Comparison of ENCODE assay signal across 18 cellular contexts in genomic region chr16:47359478-47359877, GRCh38.
DNase-seq lines count a peak whose midpoint lies in the region; ATAC-seq and TF ChIP-seq lines count a peak whose summit lies in the region.
"Had no signal": no experiment of that assay in that cellular context is flagged by ENCODE, and none has a peak within 500 bp of the region (broad histone marks: within the 10 kb centered on the region; RNA-seq: fewer than 3 reads in every experiment).

No MANE protein-coding gene starts in this region.

- H2AFZ ChIP-seq in GM23248: no peak overlapping the region
- H2AFZ ChIP-seq: PC-9 had no signal

- H3K9me3 Mint-ChIP-seq in activated CD4-positive, alpha-beta T cell treated with anti-CD3 and anti-CD28 coated beads, Interleukin-2, amount 10 ng/mL, durations not matched to agents 24 days and 14 days: peaks cover 8% of the 10 kb centered on the region
- H3K9me3 Mint-ChIP-seq: H9 had no signal

- no peaks in the 10 kb centered on the region for H4K20me1 ChIP-seq in GM23248 (ENCODE audit: insufficient read depth)

- in situ Hi-C loops in ACHN (cut with HindIII; ENCODE audit: low pct_ligation_motif_present, low pct_unique_long_range_greater_than_20kb, low sequenced_read_pairs): no loop called here
- in situ Hi-C loops in GM23248 (cut with MboI): no loop called here
- in situ Hi-C loops in astrocyte of the spinal cord (cut with HindIII; ENCODE audit: low sequenced_read_pairs): no loop called here

- no peaks in the 10 kb centered on the region for H3K9me3 ChIP-seq in GM23248 (ENCODE audit: low read depth)
- peaks cover 3% of the 10 kb centered on the region for H3K9me3 ChIP-seq in psoas muscle
- H3K9me3 ChIP-seq: A549, MG63, SJCRH30 had no signal

- no peak overlapping the region for H3K4me2 ChIP-seq in GM23248 (ENCODE audit: unreplicated experiment)
- H3K4me2 ChIP-seq: A549, PC-9 had no signal

- TF ChIP-seq CTCF in astrocyte of the spinal cord (IDR thresholded peaks at IDR 0.05; ENCODE audit: low read depth, low read length): no peak
- TF ChIP-seq CTCF in psoas muscle (IDR thresholded peaks at IDR 0.05): no peak

- peaks cover 8% of the 10 kb centered on the region for H3K36me3 Mint-ChIP-seq in activated CD4-positive, alpha-beta T cell treated with anti-CD3 and anti-CD28 coated beads, Interleukin-2, amount 10 ng/mL, durations not matched to agents 24 days and 14 days (ENCODE audit: low read depth)

- H3K4me3 ChIP-seq in GM23248 (no peak overlapping the region), astrocyte of the spinal cord (ENCODE audit: low read depth, low read length) (no peak overlapping the region), psoas muscle (no peak overlapping the region)
- H3K4me3 ChIP-seq: A549, MG63, PC-9, SJCRH30 had no signal

- ATAC-seq in psoas muscle (peak in 1 of 4 donors; percentile 23), GM21737 (IDR thresholded peaks at IDR 0.05; ENCODE audit: unreplicated experiment) (no peak)
- ATAC-seq: A549 had no signal

- DNase-seq in ACHN (peak; percentile 8), GM23248 (peak; percentile 2), astrocyte of the spinal cord (ENCODE audit: low read depth, low spot score) (peak; percentile 22), psoas muscle (no peak), posterior vena cava (ENCODE audit: low spot score) (no peak)
- no peak for DNase-seq in activated CD4-positive, alpha-beta T cell treated with anti-CD3 and anti-CD28 coated beads, Interleukin-2, amount 10 ng/mL, durations not matched to agents 24 days and 14 days
- DNase-seq: C1 segment of cervical spinal cord, H9, KG1, NCI-H1694 treated with DMSO at 0.1 percent for 48 hours, NCI-H2171 treated with DMSO at 0.1 percent for 48 hours, NCI-H446 treated with DMSO at 0.1 percent for 48 hours, NCI-H748 treated with DMSO at 0.1 percent for 48 hours had no signal

- 94 to 98% methylated on average over 2 of the region's 2 CpGs for WGBS in GM23248 (ENCODE audit: low coverage in 1 of 2, low lambda C conversion rate in 2 of 2, missing lambda C conversion rate in 2 of 2), 2 experiments
- WGBS in psoas muscle, 3 donors: 58 to 75% (median 58%) methylated on average over 2 of the region's 2 CpGs

- no peaks in the 10 kb centered on the region for H3K9me2 ChIP-seq in GM23248 (ENCODE audit: insufficient read depth)

- H3K4me1 Mint-ChIP-seq in activated CD4-positive, alpha-beta T cell treated with anti-CD3 and anti-CD28 coated beads, Interleukin-2, amount 10 ng/mL, durations not matched to agents 24 days and 14 days: no peaks in the 10 kb centered on the region

- no peak overlapping the region for H3K27ac Mint-ChIP-seq in activated CD4-positive, alpha-beta T cell treated with anti-CD3 and anti-CD28 coated beads, Interleukin-2, amount 10 ng/mL, durations not matched to agents 24 days and 14 days

- H3K36me3 ChIP-seq in GM23248 (ENCODE audit: low read depth): no peaks in the 10 kb centered on the region
- H3K36me3 ChIP-seq in psoas muscle (ENCODE audit: insufficient read depth in 1 of 2, low read depth in 1 of 2): no peaks in the 10 kb centered on the region
- H3K36me3 ChIP-seq: MG63, SJCRH30 had no signal

- H3F3A ChIP-seq in GM23248 (ENCODE audit: insufficient read depth): no peaks in the 10 kb centered on the region

- no peaks in the 10 kb centered on the region for H3K4me1 ChIP-seq in GM23248 (ENCODE audit: insufficient read depth)
- H3K4me1 ChIP-seq in psoas muscle: peaks cover 10% of the 10 kb centered on the region
- H3K4me1 ChIP-seq: SJCRH30 had no signal

- no peaks in the 10 kb centered on the region for H3K27me3 ChIP-seq in GM23248 (replicated peaks; ENCODE audit: insufficient read depth)
- no peaks in the 10 kb centered on the region for H3K27me3 ChIP-seq in psoas muscle (ENCODE audit: insufficient read depth in 3 of 3, low read length in 2 of 3)
- H3K27me3 ChIP-seq: MG63, SJCRH30 had no signal

- H3K4me3 Mint-ChIP-seq in activated CD4-positive, alpha-beta T cell treated with anti-CD3 and anti-CD28 coated beads, Interleukin-2, amount 10 ng/mL, durations not matched to agents 24 days and 14 days: no peak overlapping the region
- H3K4me3 Mint-ChIP-seq: H9 had no signal

- no peak overlapping the region for H3K27ac ChIP-seq in GM23248
- peak overlapping the region; percentile 42 for H3K27ac ChIP-seq in psoas muscle
- H3K27ac ChIP-seq: A549, PC-9, SJCRH30 had no signal

- H3K9ac ChIP-seq in GM23248: no peak overlapping the region

- H3K27me3 Mint-ChIP-seq in activated CD4-positive, alpha-beta T cell treated with anti-CD3 and anti-CD28 coated beads, Interleukin-2, amount 10 ng/mL, durations not matched to agents 24 days and 14 days: no peaks in the 10 kb centered on the region

- intact Hi-C loops in psoas muscle (cut with DNase I) (no loop called here), posterior vena cava (cut with DNase I) (no loop called here)
- intact Hi-C loops in activated CD4-positive, alpha-beta T cell treated with anti-CD3 and anti-CD28 coated beads, Interleukin-2, amount 10 ng/mL, durations not matched to agents 24 days and 14 days (cut with micrococcal nuclease): no loop called here

- no peaks in the 10 kb centered on the region for H3K79me2 ChIP-seq in GM23248 (ENCODE audit: insufficient read depth)

Comparison
In these comparisons a context has a peak if more than half of its experiments do, and no peak if none do; other contexts are left out.
1. DNase-seq: peak in ACHN (single experiment), GM23248 (single experiment) and astrocyte of the spinal cord (single experiment); none in psoas muscle (0 of 2), posterior vena cava (single experiment) and activated CD4-positive, alpha-beta T cell treated with anti-CD3 and anti-CD28 coated beads, Interleukin-2, amount 10 ng/mL, durations not matched to agents 24 days and 14 days (single experiment).